In the genomic region with DNA sequence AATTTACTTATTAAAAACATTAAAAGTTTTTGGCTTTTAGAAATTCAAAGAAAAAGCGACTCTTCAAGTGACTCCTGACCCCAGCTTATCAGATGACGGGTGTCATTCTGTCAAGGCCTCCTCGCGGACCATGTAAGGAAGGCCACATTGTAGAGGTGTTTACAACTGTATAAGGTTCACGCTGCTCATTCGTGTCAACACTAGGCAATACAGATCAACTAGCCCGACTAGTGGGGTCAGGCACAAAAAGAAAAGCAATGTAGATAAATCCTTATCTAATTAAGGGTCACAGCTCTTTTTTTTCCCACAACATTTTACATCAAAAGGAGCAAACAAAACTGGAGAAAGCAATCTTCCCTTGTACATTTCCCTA, we compare ENCODE assay signal across 1 cellular context.
TF ChIP-seq lines count a peak whose summit lies in the region.

No MANE protein-coding gene starts in this region.

TF ChIP-seq in HepG2, 621 proteins besides CTCF, POLR2A, EP300 and RAD21 (continued from another document):
- TF ChIP-seq, protein P1, sequence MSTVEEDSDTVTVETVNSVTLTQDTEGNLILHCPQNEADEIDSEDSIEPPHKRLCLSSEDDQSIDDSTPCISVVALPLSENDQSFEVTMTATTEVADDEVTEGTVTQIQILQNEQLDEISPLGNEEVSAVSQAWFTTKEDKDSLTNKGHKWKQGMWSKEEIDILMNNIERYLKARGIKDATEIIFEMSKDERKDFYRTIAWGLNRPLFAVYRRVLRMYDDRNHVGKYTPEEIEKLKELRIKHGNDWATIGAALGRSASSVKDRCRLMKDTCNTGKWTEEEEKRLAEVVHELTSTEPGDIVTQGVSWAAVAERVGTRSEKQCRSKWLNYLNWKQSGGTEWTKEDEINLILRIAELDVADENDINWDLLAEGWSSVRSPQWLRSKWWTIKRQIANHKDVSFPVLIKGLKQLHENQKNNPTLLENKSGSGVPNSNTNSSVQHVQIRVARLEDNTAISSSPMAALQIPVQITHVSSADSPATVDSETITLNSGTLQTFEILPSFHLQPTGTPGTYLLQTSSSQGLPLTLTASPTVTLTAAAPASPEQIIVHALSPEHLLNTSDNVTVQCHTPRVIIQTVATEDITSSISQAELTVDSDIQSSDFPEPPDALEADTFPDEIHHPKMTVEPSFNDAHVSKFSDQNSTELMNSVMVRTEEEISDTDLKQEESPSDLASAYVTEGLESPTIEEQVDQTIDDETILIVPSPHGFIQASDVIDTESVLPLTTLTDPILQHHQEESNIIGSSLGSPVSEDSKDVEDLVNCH (CRISPR knock-in tag; IDR thresholded peaks at IDR 0.05) = no peak
- 0 out of 2 replicates have a peak, but pooled peaks have one; percentile 29 for TF ChIP-seq WIZ (CRISPR knock-in tag; IDR thresholded peaks at IDR 0.05)
- TF ChIP-seq HNF4G (IDR thresholded peaks at IDR 0.05; ENCODE audit: borderline replicate concordance, low read depth, low read length) = 0 out of 2 replicates have a peak, but pooled peaks have one; percentile 27
- TF ChIP-seq HNF4G (CRISPR knock-in tag; IDR thresholded peaks at IDR 0.05; ENCODE audit: borderline replicate concordance, low read depth) = no peak
- peak; percentile 77; the same call in 1 of the 2 replicates for TF ChIP-seq HHEX (CRISPR knock-in tag; IDR thresholded peaks at IDR 0.05)
- no peak for TF ChIP-seq ZNF670 (CRISPR knock-in tag; IDR thresholded peaks at IDR 0.05; ENCODE audit: borderline replicate concordance)
- TF ChIP-seq HNF4A (CRISPR knock-in tag; IDR thresholded peaks at IDR 0.05) = peak; percentile 79
- TF ChIP-seq SP5 (CRISPR knock-in tag; IDR thresholded peaks at IDR 0.05; ENCODE audit: borderline replicate concordance, low read depth) = no peak
- TF ChIP-seq, protein P2, sequence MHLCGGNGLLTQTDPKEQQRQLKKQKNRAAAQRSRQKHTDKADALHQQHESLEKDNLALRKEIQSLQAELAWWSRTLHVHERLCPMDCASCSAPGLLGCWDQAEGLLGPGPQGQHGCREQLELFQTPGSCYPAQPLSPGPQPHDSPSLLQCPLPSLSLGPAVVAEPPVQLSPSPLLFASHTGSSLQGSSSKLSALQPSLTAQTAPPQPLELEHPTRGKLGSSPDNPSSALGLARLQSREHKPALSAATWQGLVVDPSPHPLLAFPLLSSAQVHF (CRISPR knock-in tag; IDR thresholded peaks at IDR 0.05) = no peak
